ENCODE assay signal across 15 cellular contexts in genomic region chr6:81682238-81682795, GRCh38.
DNase-seq lines count a peak whose midpoint lies in the region; ATAC-seq and TF ChIP-seq lines count a peak whose summit lies in the region.
"Had no signal": no experiment of that assay in that cellular context is flagged by ENCODE, and none has a peak within 500 bp of the region (broad histone marks: within the 10 kb centered on the region; RNA-seq: fewer than 3 reads in every experiment).

No MANE protein-coding gene starts in this region.

- H3K27ac ChIP-seq in HEK293 (ENCODE audit: extremely low read depth, low read depth, low read length) (no peak overlapping the region), SK-N-MC (peak overlapping the region; percentile 97)
- H3K27ac ChIP-seq: A549 had no signal

- H3K9ac ChIP-seq in SK-N-MC (ENCODE audit: insufficient read length) = peak overlapping the region; percentile 38

- H3K4me3 ChIP-seq in HEK293 (ENCODE audit: low read depth, low read length) (no peak overlapping the region), SK-N-MC (peak overlapping the region; percentile 62)
- H3K4me3 ChIP-seq: A549, MG63 had no signal

- TF ChIP-seq CTCF in HEK293 (tag by site-specific recombination; IDR thresholded peaks at IDR 0.05) = no peak

- ATAC-seq in left ventricle myocardium superior (peak; percentile 92), HG03025 (IDR thresholded peaks at IDR 0.05; ENCODE audit: low FRiP score, unreplicated experiment) (no peak)
- ATAC-seq: A549 had no signal

- CTCF ChIA-PET in HEK293 (lab: Yijun Ruan, JAX) = interaction anchor here (1.1 kb wide), 1 partner anchor 29 kb away, joined by 6 read pairs; no protein-coding TSS in a partner anchor

- POLR2A ChIA-PET in HEK293 (lab: Yijun Ruan, JAX) = no interaction called here

- intact Hi-C loops in left ventricle myocardium superior (cut with micrococcal nuclease) = no loop called here

- DNase-seq in NCI-H146 (lab: John Stamatoyannopoulos, UW) = peak; percentile 19
- no peak for DNase-seq in NCI-H146 treated with DMSO at 0.1 percent for 48 hours (lab: John Stamatoyannopoulos, UW; ENCODE audit: unreplicated experiment)
- peak; percentile 82 for DNase-seq in SK-N-MC (ENCODE audit: low read depth, low spot score)
- no peak for DNase-seq in left ventricle myocardium superior
- DNase-seq in activated gamma-delta T cell (lab: John Stamatoyannopoulos, UW) = no peak
- DNase-seq in C1 segment of cervical spinal cord (lab: John Stamatoyannopoulos, UW) = no peak
- DNase-seq: Caco-2, DMS79, MG63, NCI-H1092 treated with DMSO at 0.1 percent for 48 hours, NCI-H1930, NCI-H526 treated with DMSO at 0.1 percent for 48 hours had no signal

- peaks cover 3% of the 10 kb centered on the region; the same call in 1 of the 2 replicates for H3K4me1 ChIP-seq in HEK293 (ENCODE audit: control insufficient read depth, insufficient read depth, low read length)
- H3K4me1 ChIP-seq: A549 had no signal

- H3K9me3 ChIP-seq in HEK293 (ENCODE audit: control insufficient read depth, insufficient read depth, low read depth, low read length) = no peaks in the 10 kb centered on the region
- no peaks in the 10 kb centered on the region for H3K9me3 ChIP-seq in SK-N-MC (ENCODE audit: low read depth, low read length)
- H3K9me3 ChIP-seq: A549, Caco-2, MG63 had no signal

- H3K36me3 ChIP-seq in HEK293 (ENCODE audit: control insufficient read depth in 2 of 2, insufficient read depth in 1 of 2, low read length in 2 of 2) (no peaks in the 10 kb centered on the region), SK-N-MC (ENCODE audit: insufficient read depth, low read length) (no peaks in the 10 kb centered on the region)
- H3K36me3 ChIP-seq: MG63 had no signal

TF ChIP-seq in HEK293, 187 proteins besides CTCF, POLR2A, EP300 and RAD21:
- TF ChIP-seq ZEB2 (tag by site-specific recombination; IDR thresholded peaks at IDR 0.05) (no peak), BCL6B (tag by site-specific recombination; IDR thresholded peaks at IDR 0.05) (no peak), REST (tag by site-specific recombination; IDR thresholded peaks at IDR 0.05) (peak; percentile 24; the same call in 1 of the 2 replicates)
TF ChIP-seq in HEK293: peak in this region for 1.

Comparison
In these comparisons a context has a peak if more than half of its experiments do, and no peak if none do; other contexts are left out.
1. DNase-seq: peak in NCI-H146 (single experiment) and SK-N-MC (single experiment); none in NCI-H146 treated with DMSO at 0.1 percent for 48 hours (single experiment), left ventricle myocardium superior (single experiment), activated gamma-delta T cell (single experiment) and C1 segment of cervical spinal cord (0 of 14).